9 cellular contexts compared by ENCODE assay signal in the genomic region with DNA sequence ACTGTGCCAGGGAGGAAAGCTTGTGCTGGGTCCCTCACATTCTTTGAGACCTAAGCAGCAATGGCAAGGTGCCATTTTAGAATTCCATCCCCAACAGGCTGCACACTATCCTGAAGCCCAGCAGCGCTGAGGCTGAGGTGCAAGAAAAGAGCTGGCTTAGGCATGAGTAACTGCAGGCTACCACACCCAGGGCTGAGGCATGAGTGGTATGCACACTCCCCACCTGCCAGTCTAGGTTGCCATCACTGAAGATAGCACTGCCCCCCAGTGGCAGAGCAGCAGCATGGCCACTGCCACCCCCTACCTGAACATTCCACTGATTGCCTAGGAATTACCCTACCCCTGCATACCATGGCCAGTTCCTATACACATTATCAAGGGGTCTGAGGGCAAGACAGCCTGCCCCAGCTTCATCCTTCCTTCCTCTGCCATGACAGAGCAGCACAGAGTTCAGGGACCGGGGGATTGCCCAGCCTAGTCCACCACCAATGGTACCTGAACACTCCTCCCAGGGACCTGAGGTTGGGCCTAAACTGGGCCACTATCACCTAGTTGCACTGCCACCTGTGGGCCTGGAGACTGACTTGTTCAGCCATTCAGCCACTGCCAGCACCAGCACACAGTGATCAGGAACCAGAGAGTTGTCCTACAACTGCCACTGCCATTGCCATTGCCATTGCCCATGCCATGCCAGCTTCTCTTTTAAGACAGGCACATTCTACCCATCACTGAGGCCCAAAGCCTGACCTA.
A peak's percentile ranks its signal among the peaks of the same experiment; 100 is the strongest.
DNase-seq lines count a peak whose midpoint lies in the region; ATAC-seq, FAIRE-seq and TF ChIP-seq lines count a peak whose summit lies in the region.
"Had no signal": no experiment of that assay in that cellular context is flagged by ENCODE, and none has a peak within 500 bp of the region (broad histone marks: within the 10 kb centered on the region; RNA-seq: fewer than 3 reads in every experiment).

No MANE protein-coding gene starts in this region.

- peak; percentile 95 for DNase-seq in A172 (ENCODE audit: low spot score)
- peak; percentile 6 for DNase-seq in HFF-Myc (ENCODE audit: extremely low read depth, low read depth)
- DNase-seq in kidney tubule cell (ENCODE audit: low spot score), result peak; percentile 92
- peak; percentile 82 for DNase-seq in urothelium cell line (ENCODE audit: low spot score)
- DNase-seq in MV-4-11 (lab: John Stamatoyannopoulos, UW), result no peak

- no peak overlapping the region for H3K27ac Mint-ChIP-seq in activated T-helper 17 cell treated with anti-CD3 and anti-CD28 coated beads, Interleukin-2, amount 50 U/mL, for 72 hours
- H3K27ac Mint-ChIP-seq: IgD-negative memory B cell had no signal

- H3K4me3 ChIP-seq in GM12875 (ENCODE audit: low read depth, low read length) (no peak overlapping the region), HFF-Myc (replicated peaks; ENCODE audit: low read depth, low read length) (no peak overlapping the region)

- peaks cover 19% of the 10 kb centered on the region for H3K27me3 Mint-ChIP-seq in activated T-helper 17 cell treated with anti-CD3 and anti-CD28 coated beads, Interleukin-2, amount 50 U/mL, for 72 hours

- peaks cover 16% of the 10 kb centered on the region for H3K9me3 Mint-ChIP-seq in activated T-helper 17 cell treated with anti-CD3 and anti-CD28 coated beads, Interleukin-2, amount 50 U/mL, for 72 hours

- FAIRE-seq in urothelium cell line (lab: Jason Lieb, UNC), result peak; percentile 97

- no peaks in the 10 kb centered on the region for H3K36me3 Mint-ChIP-seq in activated T-helper 17 cell treated with anti-CD3 and anti-CD28 coated beads, Interleukin-2, amount 50 U/mL, for 72 hours (ENCODE audit: low read depth)

- no peaks in the 10 kb centered on the region for H3K4me1 Mint-ChIP-seq in activated T-helper 17 cell treated with anti-CD3 and anti-CD28 coated beads, Interleukin-2, amount 50 U/mL, for 72 hours
- H3K4me1 Mint-ChIP-seq: IgD-negative memory B cell had no signal

- peak; percentile 50 for ATAC-seq in activated T-helper 17 cell treated with anti-CD3 and anti-CD28 coated beads, Interleukin-2, amount 50 U/mL, for 72 hours (replicated peaks)

- peak; percentile 94 for TF ChIP-seq CTCF in GM12875 (IDR thresholded peaks at IDR 0.05; ENCODE audit: borderline replicate concordance, insufficient read depth, low read depth, low read length)
- TF ChIP-seq CTCF in HFF-Myc (IDR thresholded peaks at IDR 0.05; ENCODE audit: low read depth, low read length, missing control alignments), result peak; percentile 61
- TF ChIP-seq CTCF in LNCAP (IDR thresholded peaks at IDR 0.05), result peak; percentile 81

- H3K4me3 Mint-ChIP-seq in activated T-helper 17 cell treated with anti-CD3 and anti-CD28 coated beads, Interleukin-2, amount 50 U/mL, for 72 hours, result no peak overlapping the region
- H3K4me3 Mint-ChIP-seq: IgD-negative memory B cell had no signal
